Comparison of ENCODE assay signal across 11 cellular contexts in the genomic region with DNA sequence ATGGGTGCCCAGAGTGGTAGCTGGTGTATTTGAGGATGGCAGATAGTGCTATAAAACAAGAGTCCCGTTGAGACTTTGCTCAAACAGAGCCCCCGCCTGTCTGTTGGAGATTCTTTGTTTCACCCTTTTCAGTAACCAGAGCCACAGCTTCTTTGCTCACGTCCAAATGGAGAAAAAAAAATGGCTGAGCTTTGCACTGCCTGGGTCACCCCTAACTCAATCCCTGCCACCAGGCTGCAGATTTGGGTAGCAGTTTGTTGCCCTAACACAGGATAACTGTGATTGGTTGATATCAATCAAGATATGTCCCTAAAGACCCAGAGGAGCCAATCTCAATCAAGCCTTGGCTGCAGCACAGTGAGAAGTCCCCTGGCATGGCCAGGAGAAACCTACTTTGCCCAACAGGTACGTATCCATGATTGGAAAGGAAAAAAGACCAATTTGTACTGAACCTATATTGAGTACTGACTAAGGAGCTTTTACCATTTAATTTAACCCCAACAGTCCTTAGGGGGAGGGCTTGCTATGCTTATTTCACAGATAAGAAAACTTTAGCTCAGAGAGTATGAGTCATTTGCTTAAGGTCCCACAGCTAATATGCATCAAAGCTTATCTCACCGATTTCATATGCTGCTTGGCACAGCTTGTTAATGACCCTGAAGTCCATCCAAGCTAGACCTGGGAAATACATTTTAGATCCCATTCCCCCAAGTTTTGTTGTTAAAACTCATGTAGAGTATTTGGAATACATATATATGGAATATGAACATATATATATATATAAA.
A peak's percentile ranks its signal among the peaks of the same experiment; 100 is the strongest.
DNase-seq lines count a peak whose midpoint lies in the region; ATAC-seq and TF ChIP-seq lines count a peak whose summit lies in the region.
"Had no signal": no experiment of that assay in that cellular context is flagged by ENCODE, and none has a peak within 500 bp of the region (broad histone marks: within the 10 kb centered on the region; RNA-seq: fewer than 3 reads in every experiment).

No MANE protein-coding gene starts in this region.

- H2BK5ac ChIP-seq in mesenchymal stem cell (ENCODE audit: low read depth, low read length, poor library complexity, severe bottlenecking): no peak overlapping the region

- DNase-seq in GM23248: peak; percentile 34
- peak; percentile 6 for DNase-seq in MG63
- peak; percentile 49 for DNase-seq in mammary epithelial cell
- DNase-seq in mesenchymal stem cell: peak; percentile 65
- DNase-seq in NCI-H748 (lab: John Stamatoyannopoulos, UW; ENCODE audit: unreplicated experiment): no peak
- DNase-seq: anterior cingulate cortex, NCI-H2029 had no signal

- WGBS in GM23248 (ENCODE audit: low coverage in 1 of 2, low lambda C conversion rate in 2 of 2, missing lambda C conversion rate in 2 of 2), 2 experiments: 84 to 85% methylated on average over 5 of the region's 5 CpGs
- 70% methylated on average over 4 of the region's 5 CpGs for WGBS in mammary epithelial cell (ENCODE audit: low coverage, missing lambda C conversion rate)
- WGBS in mesenchymal stem cell: 79% methylated on average over 4 of the region's 5 CpGs

- BruUV-seq in mammary epithelial cell (replicated peaks; lab: Mats Ljungman, UMichigan): no TSS peak

- H2AFZ ChIP-seq in GM23248 (no peak overlapping the region), mammary epithelial cell (ENCODE audit: low read depth, low read length) (no peak overlapping the region), mesenchymal stem cell (ENCODE audit: low read depth, low read length) (no peak overlapping the region)

- no peak overlapping the region for H3K4me3 ChIP-seq in GM23248
- no peak overlapping the region for H3K4me3 ChIP-seq in MG63
- H3K4me3 ChIP-seq in mammary epithelial cell (replicated peaks in 1 of 3; ENCODE audit: insufficient read depth in 1 of 3, low read depth in 2 of 3, low read length in 3 of 3): no peak overlapping the region
- no peak overlapping the region for H3K4me3 ChIP-seq in mesenchymal stem cell (ENCODE audit: insufficient read depth in 1 of 2, low read depth in 1 of 2, low read length in 2 of 2)
- H3K4me3 ChIP-seq: suprapubic skin had no signal

- H3K4ac ChIP-seq in mesenchymal stem cell (ENCODE audit: low read depth in 1 of 2, low read length in 2 of 2): peak overlapping the region in 1 of 2 experiments; percentile 50

- TF ChIP-seq CTCF in mammary epithelial cell (conservative IDR thresholded peaks at IDR 0.05 in 1 of 2, IDR thresholded peaks at IDR 0.05 in 1 of 2; ENCODE audit: extremely low read depth in 1 of 2, insufficient read depth in 1 of 2, low read depth in 1 of 2, low read length in 2 of 2): no peak

- H3K9me2 ChIP-seq in GM23248 (ENCODE audit: insufficient read depth): no peaks in the 10 kb centered on the region

- in situ Hi-C loops in GM23248 (cut with MboI) (no loop called here), mammary epithelial cell (cut with MboI; ENCODE audit: low sequenced_read_pairs in 2 of 2) (no loop called here)

- H4K91ac ChIP-seq in mesenchymal stem cell (ENCODE audit: low read length): no peak overlapping the region

- ATAC-seq in GM19324 (IDR thresholded peaks at IDR 0.05; ENCODE audit: low FRiP score, unreplicated experiment) (no peak), HG02938 (IDR thresholded peaks at IDR 0.05; ENCODE audit: unreplicated experiment) (no peak), GM18861 (IDR thresholded peaks at IDR 0.05; ENCODE audit: unreplicated experiment) (no peak)

- peak overlapping the region in 1 of 2 experiments; percentile 55 for H2BK12ac ChIP-seq in mesenchymal stem cell (ENCODE audit: low read length in 2 of 2)

- peak overlapping the region in 1 of 2 experiments; percentile 22 for H3K18ac ChIP-seq in mesenchymal stem cell (ENCODE audit: low read depth in 1 of 2, low read length in 2 of 2)

- H2AK5ac ChIP-seq in mesenchymal stem cell (ENCODE audit: low read length, severe bottlenecking): peak overlapping the region; percentile 69

- no peak overlapping the region for H2BK120ac ChIP-seq in mesenchymal stem cell (ENCODE audit: low read depth, low read length)

- H3K9ac ChIP-seq in GM23248 (no peak overlapping the region), mammary epithelial cell (ENCODE audit: insufficient read depth, low read length) (no peak overlapping the region), mesenchymal stem cell (ENCODE audit: low read length) (no peak overlapping the region)

- no peaks in the 10 kb centered on the region for H3K9me3 ChIP-seq in GM23248 (ENCODE audit: low read depth)
- H3K9me3 ChIP-seq in MG63: no peaks in the 10 kb centered on the region; the same call in 1 of the 2 replicates
- H3K9me3 ChIP-seq in mammary epithelial cell (replicated peaks; ENCODE audit: insufficient read depth, low read length): no peaks in the 10 kb centered on the region
- H3K9me3 ChIP-seq in mesenchymal stem cell (ENCODE audit: control insufficient read depth, low read length): no peaks in the 10 kb centered on the region
- H3K9me3 ChIP-seq: suprapubic skin had no signal

- no peak overlapping the region for H2BK15ac ChIP-seq in mesenchymal stem cell (ENCODE audit: low read depth, poor library complexity, severe bottlenecking)

- H3K23ac ChIP-seq in mesenchymal stem cell (ENCODE audit: low read length in 2 of 2): no peak overlapping the region

- no peak overlapping the region for H4K8ac ChIP-seq in mesenchymal stem cell (ENCODE audit: low read length)

- H3K79me2 ChIP-seq in GM23248 (ENCODE audit: insufficient read depth) (no peaks in the 10 kb centered on the region), mammary epithelial cell (ENCODE audit: insufficient read depth, low read length) (no peaks in the 10 kb centered on the region)

- no peaks in the 10 kb centered on the region for H3K79me1 ChIP-seq in mesenchymal stem cell (replicated peaks; ENCODE audit: low read length, poor library complexity, severe bottlenecking)

- no peaks in the 10 kb centered on the region for H3K36me3 ChIP-seq in GM23248 (ENCODE audit: low read depth)
- H3K36me3 ChIP-seq in MG63: no peaks in the 10 kb centered on the region
- H3K36me3 ChIP-seq in mammary epithelial cell (ENCODE audit: insufficient read depth, low read length): no peaks in the 10 kb centered on the region
- H3K36me3 ChIP-seq in mesenchymal stem cell (ENCODE audit: control insufficient read depth in 1 of 2, insufficient read depth in 2 of 2, low read depth in 1 of 2, low read length in 2 of 2): no peaks in the 10 kb centered on the region
- H3K36me3 ChIP-seq: suprapubic skin had no signal

- intact Hi-C loops in mammary epithelial cell (cut with micrococcal nuclease): loop anchor here (2.0 to 10.0 kb wide), 3 partner anchors 71 to 175 kb away; no protein-coding TSS in a partner anchor

- H3K14ac ChIP-seq in mesenchymal stem cell (ENCODE audit: low read length in 2 of 2): no peak overlapping the region

- dilution Hi-C loops in mammary epithelial cell (cut with HindIII; ENCODE audit: low sequenced_read_pairs): no loop called here

- CTCF ChIA-PET in mammary epithelial cell (lab: Charles Lee; ENCODE audit: low non-redundant PET): no interaction called here

- H3K27ac ChIP-seq in GM23248 (no peak overlapping the region), mammary epithelial cell (ENCODE audit: insufficient read depth, low read depth, low read length) (no peak overlapping the region), mesenchymal stem cell (ENCODE audit: low read length, poor library complexity, severe bottlenecking) (peak overlapping the region; percentile 76)
- H3K27ac ChIP-seq: suprapubic skin had no signal

- H4K20me1 ChIP-seq in GM23248 (ENCODE audit: insufficient read depth) (no peaks in the 10 kb centered on the region), mammary epithelial cell (ENCODE audit: insufficient read depth, low read length) (no peaks in the 10 kb centered on the region)

- H3F3A ChIP-seq in GM23248 (ENCODE audit: insufficient read depth): peaks cover 21% of the 10 kb centered on the region

- H3K4me1 ChIP-seq in GM23248 (ENCODE audit: insufficient read depth) (peaks cover 12% of the 10 kb centered on the region), mammary epithelial cell (ENCODE audit: insufficient read depth, low read length) (peaks cover 22% of the 10 kb centered on the region), mesenchymal stem cell (ENCODE audit: control insufficient read depth, insufficient read depth, low read depth, low read length) (peaks cover 5% of the 10 kb centered on the region)

- H3K27me3 ChIP-seq in GM23248 (replicated peaks; ENCODE audit: insufficient read depth) (no peaks in the 10 kb centered on the region), MG63 (no peaks in the 10 kb centered on the region), mammary epithelial cell (ENCODE audit: insufficient read depth, low read length) (no peaks in the 10 kb centered on the region), mesenchymal stem cell (ENCODE audit: control insufficient read depth in 1 of 2, insufficient read depth in 1 of 2, low read length in 2 of 2) (no peaks in the 10 kb centered on the region)
- H3K27me3 ChIP-seq: suprapubic skin had no signal

- H3K4me2 ChIP-seq in GM23248 (ENCODE audit: unreplicated experiment) (peak overlapping the region; percentile 43), mammary epithelial cell (ENCODE audit: insufficient read depth, low read depth, low read length) (no peak overlapping the region), mesenchymal stem cell (ENCODE audit: low read length, poor library complexity, severe bottlenecking) (no peak overlapping the region)
